In the genomic region with DNA sequence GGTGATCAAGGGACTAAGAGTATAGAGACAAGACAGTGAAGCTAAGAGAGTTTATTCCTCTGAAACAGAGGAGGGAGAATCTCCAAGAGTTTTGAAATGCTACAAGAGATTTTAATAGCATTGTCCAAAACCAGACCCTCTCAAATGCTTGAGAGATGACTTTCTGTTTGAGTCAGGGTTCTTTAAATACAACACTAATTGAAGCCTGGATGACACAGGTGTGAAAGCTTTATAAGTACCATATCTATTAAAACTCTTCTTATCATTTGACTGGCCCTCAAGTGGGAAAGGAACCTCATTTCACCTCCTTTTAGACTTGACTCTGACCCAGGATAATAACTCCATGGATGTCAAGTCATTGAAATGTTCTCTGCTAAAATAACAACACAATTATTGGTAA, we compare ENCODE assay signal across 17 cellular contexts. TPM values are rescaled to one million over a fixed set of nuclear protein-coding genes. Genes with fewer than 3 reads are reported as not detected.
"Had no signal": no experiment of that assay in that cellular context is flagged by ENCODE, and none has a peak within 500 bp of the region (broad histone marks: within the 10 kb centered on the region; RNA-seq: fewer than 3 reads in every experiment).

No MANE protein-coding gene starts in this region.

- H3K4me1 Mint-ChIP-seq: immature natural killer cell, natural killer cell had no signal

- H3K4me3 ChIP-seq: lung, vagina had no signal

- ATAC-seq: effector memory CD8-positive, alpha-beta T cell; natural killer cell; sciatic nerve; T-cell; WTC11 had no signal

- H3K4me3 Mint-ChIP-seq: activated T-helper 1 cell treated with anti-CD3 and anti-CD28 coated beads, Interleukin-12 subunit alpha, Interleukin-12 subunit beta, Interleukin-2, Interleukin-4 antibody, amounts not matched to agents 30 ng/mL and 10 ng/mL and 1 ng/mL, durations not matched to agents 14 hours and 24 hours and 36 hours; effector memory CD8-positive, alpha-beta T cell; immature natural killer cell; natural killer cell; stimulated activated naive CD8-positive, alpha-beta T cell treated with anti-CD3 and anti-CD28 coated beads, Interleukin-15, Interleukin-2, amounts not matched to agents 100 ng/mL and 50 ng/mL, for 24 hours; T-cell; WTC11 had no signal

- H3K9me3 Mint-ChIP-seq: activated T-helper 1 cell treated with anti-CD3 and anti-CD28 coated beads, Interleukin-12 subunit alpha, Interleukin-12 subunit beta, Interleukin-2, Interleukin-4 antibody, amounts not matched to agents 30 ng/mL and 10 ng/mL and 1 ng/mL, durations not matched to agents 14 hours and 24 hours and 36 hours; effector memory CD8-positive, alpha-beta T cell; natural killer cell; stimulated activated naive CD8-positive, alpha-beta T cell treated with anti-CD3 and anti-CD28 coated beads, Interleukin-15, Interleukin-2, amounts not matched to agents 100 ng/mL and 50 ng/mL, for 24 hours; T-cell; WTC11 had no signal

- H3K36me3 ChIP-seq: vagina had no signal

- H3K27ac Mint-ChIP-seq: activated T-helper 1 cell treated with anti-CD3 and anti-CD28 coated beads, Interleukin-12 subunit alpha, Interleukin-12 subunit beta, Interleukin-2, Interleukin-4 antibody, amounts not matched to agents 30 ng/mL and 10 ng/mL and 1 ng/mL, durations not matched to agents 14 hours and 24 hours and 36 hours; effector memory CD8-positive, alpha-beta T cell; immature natural killer cell; natural killer cell; progenitor cell of endocrine pancreas; stimulated activated naive CD8-positive, alpha-beta T cell treated with anti-CD3 and anti-CD28 coated beads, Interleukin-15, Interleukin-2, amounts not matched to agents 100 ng/mL and 50 ng/mL, for 24 hours; T-cell; WTC11 had no signal

- H3K27me3 ChIP-seq: vagina had no signal

- DNase-seq: activated CD4-positive, alpha-beta T cell treated with anti-CD3 and anti-CD28 coated beads for 48 hours; activated naive CD4-positive, alpha-beta T cell; caudate nucleus; effector memory CD8-positive, alpha-beta T cell; glutamatergic neuron; immature natural killer cell; natural killer cell; stimulated activated CD4-positive, alpha-beta T cell treated with anti-CD3 and anti-CD28 coated beads, Interleukin-4, amount 100 ng/mL, for 1 hour; T-cell had no signal

- H3K36me3 Mint-ChIP-seq: immature natural killer cell, natural killer cell, T-cell, WTC11 had no signal

- H3K9me3 ChIP-seq: vagina had no signal

RNA-seq across cellular contexts. Expression of a gene that starts 5.6 kb away (rescaled TPM):
- total RNA-seq: mononuclear cell, progenitor cell of endocrine pancreas had no signal
